Comparison of ENCODE assay signal across 1 cellular context in the genomic region with DNA sequence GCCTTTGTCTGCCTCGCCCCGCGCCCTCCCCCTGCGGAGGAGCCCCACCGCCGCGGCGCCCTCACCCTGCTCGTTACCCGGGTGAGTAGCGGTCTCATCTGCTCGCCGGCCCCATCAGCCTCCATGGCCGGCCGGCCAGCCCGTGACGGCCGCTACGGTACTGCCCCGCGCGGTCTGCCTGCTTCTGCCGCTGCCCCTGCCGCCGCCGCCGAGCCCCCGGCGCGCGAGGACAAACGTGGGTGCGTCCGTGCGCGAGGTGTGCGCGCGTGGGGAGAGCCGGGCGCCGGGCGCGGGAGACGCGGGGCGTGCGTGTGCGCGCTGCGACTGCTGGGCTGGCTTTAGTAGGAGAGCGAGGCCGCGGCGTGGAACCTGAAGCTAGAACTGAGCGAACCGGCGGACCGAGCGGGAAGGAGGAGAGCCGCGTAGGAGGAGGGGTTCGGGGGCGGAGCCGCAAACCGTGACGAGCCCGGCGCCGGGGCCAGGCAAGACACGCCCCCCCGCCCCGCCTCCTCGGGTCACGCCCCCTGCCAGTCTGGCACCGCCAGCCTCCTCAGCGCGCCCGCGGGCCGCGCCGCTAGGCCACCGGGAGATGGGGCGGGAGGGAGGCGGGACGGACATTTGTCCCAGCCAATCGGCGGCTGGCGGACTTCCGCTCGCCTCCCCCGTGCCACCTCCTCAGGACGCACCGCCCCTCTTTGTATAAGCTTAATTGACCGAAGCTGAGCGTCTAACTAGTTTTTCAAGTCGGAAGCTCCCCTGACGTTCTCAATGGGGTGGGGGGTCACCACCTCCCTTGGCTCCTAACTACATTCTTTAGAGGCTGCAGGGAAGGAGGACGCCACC.
TF ChIP-seq lines count a peak whose summit lies in the region.

Gene SLC4A7 (minus strand): TSS at position 383 of the 843 bp plus-strand sequence. CDS start 258 bp downstream, at position 125.

TF ChIP-seq in GM23338, 12 proteins besides CTCF, POLR2A, EP300 and RAD21:
- TF ChIP-seq ZNF462 (CRISPR knock-in tag; IDR thresholded peaks at IDR 0.05) = no peak
- TF ChIP-seq NANOG (IDR thresholded peaks at IDR 0.05; ENCODE audit: borderline replicate concordance) = no peak
- TF ChIP-seq ZNF331 (CRISPR knock-in tag; IDR thresholded peaks at IDR 0.05; ENCODE audit: low read depth) = no peak
- TF ChIP-seq, protein P1, sequence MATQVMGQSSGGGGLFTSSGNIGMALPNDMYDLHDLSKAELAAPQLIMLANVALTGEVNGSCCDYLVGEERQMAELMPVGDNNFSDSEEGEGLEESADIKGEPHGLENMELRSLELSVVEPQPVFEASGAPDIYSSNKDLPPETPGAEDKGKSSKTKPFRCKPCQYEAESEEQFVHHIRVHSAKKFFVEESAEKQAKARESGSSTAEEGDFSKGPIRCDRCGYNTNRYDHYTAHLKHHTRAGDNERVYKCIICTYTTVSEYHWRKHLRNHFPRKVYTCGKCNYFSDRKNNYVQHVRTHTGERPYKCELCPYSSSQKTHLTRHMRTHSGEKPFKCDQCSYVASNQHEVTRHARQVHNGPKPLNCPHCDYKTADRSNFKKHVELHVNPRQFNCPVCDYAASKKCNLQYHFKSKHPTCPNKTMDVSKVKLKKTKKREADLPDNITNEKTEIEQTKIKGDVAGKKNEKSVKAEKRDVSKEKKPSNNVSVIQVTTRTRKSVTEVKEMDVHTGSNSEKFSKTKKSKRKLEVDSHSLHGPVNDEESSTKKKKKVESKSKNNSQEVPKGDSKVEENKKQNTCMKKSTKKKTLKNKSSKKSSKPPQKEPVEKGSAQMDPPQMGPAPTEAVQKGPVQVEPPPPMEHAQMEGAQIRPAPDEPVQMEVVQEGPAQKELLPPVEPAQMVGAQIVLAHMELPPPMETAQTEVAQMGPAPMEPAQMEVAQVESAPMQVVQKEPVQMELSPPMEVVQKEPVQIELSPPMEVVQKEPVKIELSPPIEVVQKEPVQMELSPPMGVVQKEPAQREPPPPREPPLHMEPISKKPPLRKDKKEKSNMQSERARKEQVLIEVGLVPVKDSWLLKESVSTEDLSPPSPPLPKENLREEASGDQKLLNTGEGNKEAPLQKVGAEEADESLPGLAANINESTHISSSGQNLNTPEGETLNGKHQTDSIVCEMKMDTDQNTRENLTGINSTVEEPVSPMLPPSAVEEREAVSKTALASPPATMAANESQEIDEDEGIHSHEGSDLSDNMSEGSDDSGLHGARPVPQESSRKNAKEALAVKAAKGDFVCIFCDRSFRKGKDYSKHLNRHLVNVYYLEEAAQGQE (IDR thresholded peaks at IDR 0.05; ENCODE audit: unreplicated experiment) = no peak
- TF ChIP-seq EZH2phosphoT487 (IDR thresholded peaks at IDR 0.05; ENCODE audit: unreplicated experiment) = no peak
- no peak for TF ChIP-seq ZNF114 (CRISPR knock-in tag; IDR thresholded peaks at IDR 0.05)
- TF ChIP-seq, protein P2, sequence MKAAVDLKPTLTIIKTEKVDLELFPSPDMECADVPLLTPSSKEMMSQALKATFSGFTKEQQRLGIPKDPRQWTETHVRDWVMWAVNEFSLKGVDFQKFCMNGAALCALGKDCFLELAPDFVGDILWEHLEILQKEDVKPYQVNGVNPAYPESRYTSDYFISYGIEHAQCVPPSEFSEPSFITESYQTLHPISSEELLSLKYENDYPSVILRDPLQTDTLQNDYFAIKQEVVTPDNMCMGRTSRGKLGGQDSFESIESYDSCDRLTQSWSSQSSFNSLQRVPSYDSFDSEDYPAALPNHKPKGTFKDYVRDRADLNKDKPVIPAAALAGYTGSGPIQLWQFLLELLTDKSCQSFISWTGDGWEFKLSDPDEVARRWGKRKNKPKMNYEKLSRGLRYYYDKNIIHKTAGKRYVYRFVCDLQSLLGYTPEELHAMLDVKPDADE (IDR thresholded peaks at IDR 0.05) = peak; percentile 50; the same call in 1 of the 2 replicates
- TF ChIP-seq POLR2AphosphoS5 (IDR thresholded peaks at IDR 0.05; ENCODE audit: low read depth) = peak; percentile 92
- TF ChIP-seq STAT1 (IDR thresholded peaks at IDR 0.05; ENCODE audit: unreplicated experiment) = no peak
- peak; percentile 74 for TF ChIP-seq CREB1 (CRISPR knock-in tag; IDR thresholded peaks at IDR 0.05; ENCODE audit: low read depth)
